ENCODE assay signal across 8 cellular contexts in the genomic region with DNA sequence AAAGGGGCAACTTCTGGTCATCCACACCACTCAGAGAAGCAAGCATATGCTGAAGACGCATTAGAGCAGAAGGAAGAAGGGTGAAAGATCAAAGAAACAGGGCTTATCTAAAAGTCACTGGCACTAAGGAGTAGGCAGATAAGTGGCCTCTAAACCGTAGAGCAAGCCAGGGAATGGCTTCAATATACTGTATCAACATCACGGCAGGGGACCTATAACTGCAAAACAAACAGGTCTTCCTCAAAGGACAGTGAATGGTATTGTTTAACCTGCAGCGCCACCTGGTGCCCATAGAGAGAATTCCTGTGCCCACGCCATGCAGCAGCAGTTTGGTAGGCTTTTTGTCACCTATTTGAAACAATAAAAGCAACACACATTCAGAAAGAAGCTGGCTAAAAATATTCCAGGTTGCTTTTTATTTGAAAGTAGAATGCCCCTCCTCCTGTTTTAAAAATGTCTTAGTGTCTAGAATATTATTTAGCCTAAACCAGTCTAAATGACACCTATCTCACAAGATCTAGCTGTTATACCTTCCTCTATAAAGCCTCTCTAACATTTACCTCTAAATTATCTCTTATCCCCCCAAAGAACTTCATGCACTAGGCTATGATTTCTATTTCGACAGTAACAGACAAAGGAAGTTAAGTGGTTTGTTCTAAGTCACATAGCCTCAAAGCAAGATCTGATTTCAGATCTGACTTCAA. TPM values are rescaled to one million over a fixed set of nuclear protein-coding genes. Genes with fewer than 3 reads are reported as not detected.
DNase-seq lines count a peak whose midpoint lies in the region; ATAC-seq, FAIRE-seq and TF ChIP-seq lines count a peak whose summit lies in the region.

No MANE protein-coding gene starts in this region.

- peak; percentile 60 for DNase-seq in SIG-M5 treated with dmso at 0.1 percent for 504 hours (lab: John Stamatoyannopoulos, UW; ENCODE audit: unreplicated experiment)
- no peak for DNase-seq in SIG-M5 (lab: John Stamatoyannopoulos, UW)
- peak; percentile 58 for DNase-seq in NCI-H2107 treated with DMSO at 0.1 percent for 48 hours (lab: John Stamatoyannopoulos, UW; ENCODE audit: unreplicated experiment)
- DNase-seq in WERI-Rb-1 = peak; percentile 61
- peak; percentile 48 for DNase-seq in bronchial epithelial cell (ENCODE audit: low read depth)
- no peak for DNase-seq in kidney epithelial cell (ENCODE audit: low read depth)
- DNase-seq in stimulated activated CD4-positive, alpha-beta T cell treated with anti-CD3 and anti-CD28 coated beads, Interleukin-1b, Interleukin-23, amount 100 ng/mL, for 4 hours (ENCODE audit: low read depth in 2 of 2) = peak; percentile 37 to 56

- FAIRE-seq in bronchial epithelial cell (lab: Jason Lieb, UNC) = peak; percentile 93

- no peak overlapping the region for H3K27ac ChIP-seq in WERI-Rb-1

- H3K4me3 ChIP-seq in WERI-Rb-1 (ENCODE audit: low read depth, low read length) = no peak overlapping the region
- no peak overlapping the region for H3K4me3 ChIP-seq in bronchial epithelial cell (ENCODE audit: low read depth, low read length)
- no peak overlapping the region for H3K4me3 ChIP-seq in kidney epithelial cell (ENCODE audit: low read depth, low read length)

- peaks cover 54% of the 10 kb centered on the region for H3K36me3 ChIP-seq in WERI-Rb-1
- H3K36me3 ChIP-seq in bronchial epithelial cell (ENCODE audit: control insufficient read depth, insufficient read depth, low read length) = peaks cover 16% of the 10 kb centered on the region
- no peaks in the 10 kb centered on the region for H3K36me3 ChIP-seq in kidney epithelial cell (ENCODE audit: control insufficient read depth, insufficient read depth, low read length)

- no peaks in the 10 kb centered on the region for H3K9me3 ChIP-seq in WERI-Rb-1 (ENCODE audit: severe bottlenecking)

- H3K27me3 ChIP-seq in WERI-Rb-1 (ENCODE audit: insufficient read depth, low read depth, severe bottlenecking) (no peaks in the 10 kb centered on the region), bronchial epithelial cell (ENCODE audit: control insufficient read depth, insufficient read depth, low read length) (no peaks in the 10 kb centered on the region), kidney epithelial cell (ENCODE audit: control insufficient read depth, insufficient read depth, low read length) (no peaks in the 10 kb centered on the region)

- ATAC-seq in HG03039 (IDR thresholded peaks at IDR 0.05; ENCODE audit: unreplicated experiment) = peak; percentile 91

- TF ChIP-seq CTCF in WERI-Rb-1 (IDR thresholded peaks at IDR 0.05; ENCODE audit: low read depth, low read length) (peak; percentile 81), bronchial epithelial cell (IDR thresholded peaks at IDR 0.05; ENCODE audit: insufficient read depth, low read length, severe bottlenecking) (peak; percentile 86), kidney epithelial cell (IDR thresholded peaks at IDR 0.05; ENCODE audit: insufficient read depth, low read length, poor library complexity, severe bottlenecking) (peak; percentile 87)

RNA-seq across cellular contexts. Expression of a gene that starts 21.8 kb away (rescaled TPM):
- total RNA-seq in bronchial epithelial cell (34.8 and 50.7 TPM in 2 replicates), kidney epithelial cell (80.1 and 96.1 TPM in 2 replicates)

Comparison
In these comparisons a context has a peak if more than half of its experiments do, and no peak if none do; other contexts are left out.
1. DNase-seq: peak in SIG-M5 treated with dmso at 0.1 percent for 504 hours (single experiment), NCI-H2107 treated with DMSO at 0.1 percent for 48 hours (single experiment), WERI-Rb-1 (single experiment), bronchial epithelial cell (single experiment) and stimulated activated CD4-positive, alpha-beta T cell treated with anti-CD3 and anti-CD28 coated beads, Interleukin-1b, Interleukin-23, amount 100 ng/mL, for 4 hours (2 of 2); none in SIG-M5 (single experiment) and kidney epithelial cell (single experiment).
2. Peak in every context shown above with its lines, with median percentiles within 50 percentile points of each other: CTCF ChIP-seq.